In genomic region chr17:21126645-21127507, GRCh38 we compare ENCODE assay signal across 8 cellular contexts. TPM values are rescaled to one million over a fixed set of nuclear protein-coding genes. Genes with fewer than 3 reads are reported as not detected.
DNase-seq lines count a peak whose midpoint lies in the region; ATAC-seq and TF ChIP-seq lines count a peak whose summit lies in the region.

Gene DHRS7B (plus strand): TSS chr17:21126964. CDS start chr17:21126972, 8 bp downstream.

- under 1% methylated on average over 66 of the region's 66 CpGs for WGBS in thymus

- peak; percentile 91 for ATAC-seq in HG02610 (IDR thresholded peaks at IDR 0.05; ENCODE audit: unreplicated experiment)

- CTCF ChIA-PET in GM10248 (lab: Yijun Ruan, JAX): interaction anchor here (1.0 to 9.2 kb wide), 8 partner anchors 8 to 386 kb away, joined by 3 to 86 read pairs (median 3); partner anchors contain the start of gene USP22

- H3K9me3 Mint-ChIP-seq in activated naive CD8-positive, alpha-beta T cell treated with anti-CD3 and anti-CD28 coated beads for 36 hours: no peaks in the 10 kb centered on the region
- H3K9me3 Mint-ChIP-seq in glutamatergic neuron (ENCODE audit: unreplicated experiment) (peaks cover 2% of the 10 kb centered on the region), osteocyte (ENCODE audit: unreplicated experiment) (no peaks in the 10 kb centered on the region)

- peak within 1 kb of the TSS; percentile 97 for H3K4me3 Mint-ChIP-seq in activated naive CD8-positive, alpha-beta T cell treated with anti-CD3 and anti-CD28 coated beads for 36 hours
- H3K4me3 Mint-ChIP-seq in glutamatergic neuron (ENCODE audit: unreplicated experiment) (peak within 1 kb of the TSS; percentile 99), osteocyte (ENCODE audit: unreplicated experiment) (peak within 1 kb of the TSS; percentile 94)

- TF ChIP-seq CTCF in GM10248 (IDR thresholded peaks at IDR 0.05; ENCODE audit: control extremely low read depth, extremely low read depth, low read depth, missing control alignments) (peak; percentile 18), glutamatergic neuron (IDR thresholded peaks at IDR 0.05; ENCODE audit: partially characterized antibody, unreplicated experiment) (no peak), osteocyte (IDR thresholded peaks at IDR 0.05) (no peak)

- H3K36me3 Mint-ChIP-seq in activated naive CD8-positive, alpha-beta T cell treated with anti-CD3 and anti-CD28 coated beads for 36 hours: peaks cover 4% of the 10 kb centered on the region
- no peaks in the 10 kb centered on the region for H3K36me3 Mint-ChIP-seq in glutamatergic neuron (ENCODE audit: unreplicated experiment)
- no peaks in the 10 kb centered on the region for H3K36me3 Mint-ChIP-seq in osteocyte (ENCODE audit: unreplicated experiment)

- POLR2A ChIA-PET in GM10248 (lab: Yijun Ruan, JAX): no interaction called here

- H3K4me1 Mint-ChIP-seq in activated naive CD8-positive, alpha-beta T cell treated with anti-CD3 and anti-CD28 coated beads for 36 hours: peaks cover 23% of the 10 kb centered on the region
- H3K4me1 Mint-ChIP-seq in glutamatergic neuron (ENCODE audit: low read depth, unreplicated experiment) (peaks cover 3% of the 10 kb centered on the region), osteocyte (ENCODE audit: unreplicated experiment) (peaks cover 19% of the 10 kb centered on the region)

- peak within 1 kb of the TSS; percentile 69 for H3K4me3 ChIP-seq in thymus (ENCODE audit: low read length)

- DNase-seq in GM10248 (ENCODE audit: extremely low spot score) (peak; percentile 98), NCI-H1092 treated with DMSO at 0.1 percent for 48 hours (lab: John Stamatoyannopoulos, UW) (peak; percentile 88), SKM-1 treated with dmso at 0.1 percent for 144 hours (lab: John Stamatoyannopoulos, UW; ENCODE audit: unreplicated experiment) (peak; percentile 92), glutamatergic neuron (peak; percentile 98), osteocyte (ENCODE audit: extremely low spot score, unreplicated experiment) (peak; percentile 98)
- peak; percentile 97 for DNase-seq in activated naive CD8-positive, alpha-beta T cell treated with anti-CD3 and anti-CD28 coated beads for 36 hours

- peak within 1 kb of the TSS; percentile 99 for H3K27ac Mint-ChIP-seq in activated naive CD8-positive, alpha-beta T cell treated with anti-CD3 and anti-CD28 coated beads for 36 hours
- H3K27ac Mint-ChIP-seq in glutamatergic neuron (ENCODE audit: unreplicated experiment) (peak within 1 kb of the TSS; percentile 53), osteocyte (ENCODE audit: unreplicated experiment) (peak within 1 kb of the TSS; percentile 96)

- H3K9me3 ChIP-seq in thymus (ENCODE audit: control insufficient read depth): no peaks in the 10 kb centered on the region

- no peaks in the 10 kb centered on the region for H3K27me3 ChIP-seq in thymus (ENCODE audit: control insufficient read depth, insufficient read depth)

- peak within 1 kb of the TSS; percentile 93 for H3K27ac ChIP-seq in thymus (ENCODE audit: low read depth)

- H3K36me3 ChIP-seq in thymus (ENCODE audit: control insufficient read depth, insufficient read depth): no peaks in the 10 kb centered on the region

- peaks cover 3% of the 10 kb centered on the region for H3K27me3 Mint-ChIP-seq in activated naive CD8-positive, alpha-beta T cell treated with anti-CD3 and anti-CD28 coated beads for 36 hours
- H3K27me3 Mint-ChIP-seq in glutamatergic neuron (ENCODE audit: unreplicated experiment) (peaks cover 3% of the 10 kb centered on the region), osteocyte (ENCODE audit: unreplicated experiment) (peaks cover 27% of the 10 kb centered on the region)

- H3K4me1 ChIP-seq in thymus (ENCODE audit: control insufficient read depth, insufficient read depth, low read length): peaks cover 3% of the 10 kb centered on the region

RNA-seq across cellular contexts. Expression of gene DHRS7B, which starts in this region (rescaled TPM):
- 10 to 100 TPM; 19.2 to 20.3 TPM for total RNA-seq in activated naive CD8-positive, alpha-beta T cell treated with anti-CD3 and anti-CD28 coated beads for 36 hours
- total RNA-seq in glutamatergic neuron (ENCODE audit: unreplicated experiment) (8.3 TPM), osteocyte (15.7 and 20.1 TPM in 2 replicates)
- 22.8 TPM for polyA plus RNA-seq in thymus

Comparison
In these comparisons a context has a peak if more than half of its experiments do, and no peak if none do; other contexts are left out.
1. Peak in every context shown above with its lines: DNase-seq, ATAC-seq, H3K4me3 ChIP-seq and H3K27ac ChIP-seq.